ENCODE assay signal across 9 cellular contexts in genomic region chr1:115595279-115596079, GRCh38. TPM values are rescaled to one million over a fixed set of nuclear protein-coding genes. Genes with fewer than 3 reads are reported as not detected.
DNase-seq lines count a peak whose midpoint lies in the region; ATAC-seq and TF ChIP-seq lines count a peak whose summit lies in the region.
"Had no signal": no experiment of that assay in that cellular context is flagged by ENCODE, and none has a peak within 500 bp of the region (broad histone marks: within the 10 kb centered on the region; RNA-seq: fewer than 3 reads in every experiment).

No MANE protein-coding gene starts in this region.

- no peaks in the 10 kb centered on the region for H3K36me3 ChIP-seq in BLaER1
- H3K36me3 ChIP-seq in Peyer's patch = no peaks in the 10 kb centered on the region
- no peaks in the 10 kb centered on the region for H3K36me3 ChIP-seq in osteoblast (ENCODE audit: insufficient read depth, low read length)
- no peaks in the 10 kb centered on the region for H3K36me3 ChIP-seq in tibial artery

- H3K27me3 Mint-ChIP-seq in activated T-helper 17 cell treated with anti-CD3 and anti-CD28 coated beads, Interleukin-2, amount 50 U/mL, for 72 hours = peaks cover 3% of the 10 kb centered on the region

- no peak overlapping the region for H3K4me3 ChIP-seq in BLaER1
- H3K4me3 ChIP-seq in LNCaP clone FGC (ENCODE audit: low read depth, low read length) = no peak overlapping the region
- no peak overlapping the region for H3K4me3 ChIP-seq in Peyer's patch
- H3K4me3 ChIP-seq in fibroblast of villous mesenchyme (ENCODE audit: low read depth, low read length) = no peak overlapping the region
- H3K4me3 ChIP-seq in osteoblast (ENCODE audit: insufficient read depth, low read length) = no peak overlapping the region
- H3K4me3 ChIP-seq in tibial artery = no peak overlapping the region

- peak; percentile 90 for ATAC-seq in GM19351 (IDR thresholded peaks at IDR 0.05; ENCODE audit: unreplicated experiment)
- peak; percentile 59 for ATAC-seq in activated T-helper 17 cell treated with anti-CD3 and anti-CD28 coated beads, Interleukin-2, amount 50 U/mL, for 72 hours (replicated peaks)

- H3K9ac ChIP-seq in BLaER1 = 0 out of 2 replicates have a peak overlapping the region, but pooled peaks have one; percentile 11

- H4K20me1 ChIP-seq in BLaER1 (no peaks in the 10 kb centered on the region), osteoblast (ENCODE audit: insufficient read depth, low read length) (no peaks in the 10 kb centered on the region)

- no peaks in the 10 kb centered on the region for H3K36me3 Mint-ChIP-seq in activated T-helper 17 cell treated with anti-CD3 and anti-CD28 coated beads, Interleukin-2, amount 50 U/mL, for 72 hours (ENCODE audit: low read depth)
- H3K36me3 Mint-ChIP-seq: IgD-negative memory B cell had no signal

- H3K4me1 ChIP-seq in BLaER1 = peaks cover 40% of the 10 kb centered on the region
- no peaks in the 10 kb centered on the region for H3K4me1 ChIP-seq in Peyer's patch
- peaks cover 11% of the 10 kb centered on the region for H3K4me1 ChIP-seq in osteoblast (ENCODE audit: insufficient read depth, low read length)
- peaks cover 0 to 6% (median 2%) of the 10 kb centered on the region in 4 donors for H3K4me1 ChIP-seq in tibial artery

- peak overlapping the region; percentile 66 for H2AFZ ChIP-seq in osteoblast (ENCODE audit: low read length)

- H3K9me3 ChIP-seq in BLaER1 (peaks cover 14% of the 10 kb centered on the region), Peyer's patch (no peaks in the 10 kb centered on the region), osteoblast (ENCODE audit: low read depth, low read length) (no peaks in the 10 kb centered on the region), tibial artery (peaks cover 0 to 1% (median 0%) of the 10 kb centered on the region in 3 donors)

- no peaks in the 10 kb centered on the region for H3K9me3 Mint-ChIP-seq in activated T-helper 17 cell treated with anti-CD3 and anti-CD28 coated beads, Interleukin-2, amount 50 U/mL, for 72 hours

- H3K27me3 ChIP-seq in BLaER1 (no peaks in the 10 kb centered on the region), Peyer's patch (no peaks in the 10 kb centered on the region), osteoblast (ENCODE audit: insufficient read depth, low read length) (no peaks in the 10 kb centered on the region), tibial artery (no peaks in the 10 kb centered on the region)

- no peaks in the 10 kb centered on the region for H3K4me1 Mint-ChIP-seq in activated T-helper 17 cell treated with anti-CD3 and anti-CD28 coated beads, Interleukin-2, amount 50 U/mL, for 72 hours
- H3K4me1 Mint-ChIP-seq: IgD-negative memory B cell had no signal

- intact Hi-C loops in tibial artery (cut with DNase I; ENCODE audit: low total_unique reads) = loop anchor here (5.0 to 10.0 kb wide), 2 partner anchors 131 to 453 kb away; no protein-coding TSS in a partner anchor

- no peak for TF ChIP-seq POLR2A in Peyer's patch (IDR thresholded peaks at IDR 0.05)

- H3K4me2 ChIP-seq in BLaER1 (peak overlapping the region; percentile 78), osteoblast (ENCODE audit: insufficient read depth, low read length) (peak overlapping the region; percentile 55)

- H3K4me3 Mint-ChIP-seq in activated T-helper 17 cell treated with anti-CD3 and anti-CD28 coated beads, Interleukin-2, amount 50 U/mL, for 72 hours = no peak overlapping the region
- H3K4me3 Mint-ChIP-seq: IgD-negative memory B cell had no signal

- H3K27ac ChIP-seq in BLaER1 (peak overlapping the region; percentile 21), Peyer's patch (no peak overlapping the region), osteoblast (ENCODE audit: low read depth, low read length) (peak overlapping the region; percentile 74), tibial artery (no peak overlapping the region)

- peak; percentile 98 for TF ChIP-seq CTCF in LNCaP clone FGC (IDR thresholded peaks at IDR 0.05; ENCODE audit: control insufficient read depth, extremely low read depth, insufficient read depth)
- peak in 5 of 6 experiments; percentile 20 to 82 (median 76) for TF ChIP-seq CTCF in Peyer's patch (IDR thresholded peaks at IDR 0.05)
- TF ChIP-seq CTCF in fibroblast of villous mesenchyme (IDR thresholded peaks at IDR 0.05; ENCODE audit: insufficient read depth, low read depth, low read length) = peak; percentile 97
- TF ChIP-seq CTCF in osteoblast (IDR thresholded peaks at IDR 0.05; ENCODE audit: extremely low read depth, low read depth, low read length) = peak; percentile 99
- TF ChIP-seq CTCF in tibial artery (IDR thresholded peaks at IDR 0.05) = peak; percentile 88 to 95

- no peaks in the 10 kb centered on the region for H3K79me2 ChIP-seq in osteoblast (ENCODE audit: insufficient read depth, low read length)

- peak; percentile 41 for DNase-seq in LNCaP clone FGC (ENCODE audit: low read depth)
- DNase-seq in Peyer's patch = peak; percentile 38 to 87 (median 82)
- DNase-seq in fibroblast of villous mesenchyme (ENCODE audit: low read depth) = peak; percentile 94
- DNase-seq in osteoblast (ENCODE audit: insufficient read length, low spot score, missing footprints) = peak; percentile 94
- DNase-seq in tibial artery = peak; percentile 84 to 91

- no peak overlapping the region for H3K27ac Mint-ChIP-seq in activated T-helper 17 cell treated with anti-CD3 and anti-CD28 coated beads, Interleukin-2, amount 50 U/mL, for 72 hours
- H3K27ac Mint-ChIP-seq: IgD-negative memory B cell had no signal

RNA-seq across cellular contexts. Expression of gene VANGL1, which starts 46.3 kb away (rescaled TPM):
- total RNA-seq in Peyer's patch = 10 to 100 TPM in 1 of 4 donors, 1 to 10 TPM in 3; 6.2 to 10.7 (median 7.3) TPM
- total RNA-seq in activated T-helper 17 cell treated with anti-CD3 and anti-CD28 coated beads, Interleukin-2, amount 50 U/mL, for 72 hours = 1 to 10 TPM; 4.2 to 6.8 TPM
- total RNA-seq in fibroblast of villous mesenchyme = 8.7 and 10.8 TPM in 2 replicates
- total RNA-seq in osteoblast = 11.2 and 13.3 TPM in 2 replicates

Comparison
In these comparisons a context has a peak if more than half of its experiments do, and no peak if none do; other contexts are left out.
1. H3K27ac ChIP-seq: peak in BLaER1 (single experiment) and osteoblast (single experiment); none in Peyer's patch (0 of 4) and tibial artery (0 of 2).
2. DNase-seq: peak in every context shown above with its lines; median percentile 94 in fibroblast of villous mesenchyme; 94 in osteoblast; 88 in tibial artery; 82 in Peyer's patch; 41 in LNCaP clone FGC.
3. Peak in every context shown above with its lines, with median percentiles within 50 percentile points of each other: CTCF ChIP-seq.